21 cellular contexts compared by ENCODE assay signal in the genomic region with DNA sequence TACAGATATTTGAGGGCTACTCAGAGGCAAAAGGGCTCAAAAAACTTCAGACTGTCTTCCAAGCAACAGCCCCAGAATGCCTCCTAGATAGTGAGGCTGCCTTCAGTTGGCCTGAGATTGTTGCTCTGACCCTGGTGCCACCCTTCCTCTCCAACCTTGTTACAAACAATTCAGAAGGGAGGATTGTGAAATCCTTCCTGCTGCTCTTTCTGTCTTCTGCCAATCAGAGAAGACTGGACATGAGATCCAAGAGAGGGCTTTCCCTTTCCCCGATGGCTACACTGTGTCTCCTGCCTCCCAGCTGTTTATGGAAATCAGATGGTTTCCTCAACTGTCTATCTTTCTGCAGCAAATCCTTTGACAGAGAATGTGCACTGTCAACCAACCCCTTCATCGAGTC.
DNase-seq lines count a peak whose midpoint lies in the region; FAIRE-seq and TF ChIP-seq lines count a peak whose summit lies in the region.
"Had no signal": no experiment of that assay in that cellular context is flagged by ENCODE, and none has a peak within 500 bp of the region (broad histone marks: within the 10 kb centered on the region; RNA-seq: fewer than 3 reads in every experiment).

No MANE protein-coding gene starts in this region.

- H2AFZ ChIP-seq in endothelial cell of umbilical vein (ENCODE audit: low read depth, low read length) (peak overlapping the region; percentile 53), osteoblast (ENCODE audit: low read length) (peak overlapping the region; percentile 63)

- H3K4me2 ChIP-seq in endothelial cell of umbilical vein (ENCODE audit: insufficient read depth, low read length), result no peak overlapping the region
- no peak overlapping the region for H3K4me2 ChIP-seq in osteoblast (ENCODE audit: insufficient read depth, low read length)

- intact Hi-C loops in endothelial cell of umbilical vein (cut with micrococcal nuclease) (loop anchor here (1.0 kb wide), 1 partner anchor 8 kb away; no protein-coding TSS in a partner anchor), adrenal gland (cut with DNase I) (no loop called here)

- H3K36me3 ChIP-seq in endothelial cell of umbilical vein (ENCODE audit: control insufficient read depth in 2 of 2, extremely low read depth in 1 of 2, insufficient read depth in 2 of 2, low read length in 2 of 2) (no peaks in the 10 kb centered on the region), osteoblast (ENCODE audit: insufficient read depth, low read length) (no peaks in the 10 kb centered on the region), adrenal gland (replicated peaks in 1 of 2) (no peaks in the 10 kb centered on the region)

- POLR2A ChIA-PET in endothelial cell of umbilical vein (lab: Charles Lee), result no interaction called here

- H4K20me1 ChIP-seq in endothelial cell of umbilical vein (replicated peaks; ENCODE audit: control insufficient read depth, extremely low read depth, insufficient read depth, low read length) (no peaks in the 10 kb centered on the region), osteoblast (ENCODE audit: insufficient read depth, low read length) (no peaks in the 10 kb centered on the region)

- H3K9me1 ChIP-seq in endothelial cell of umbilical vein (replicated peaks; ENCODE audit: control insufficient read depth, extremely low read depth, insufficient read depth, low read length), result no peaks in the 10 kb centered on the region

- no peak overlapping the region for H3K4me3 ChIP-seq in endothelial cell of umbilical vein (replicated peaks in 1 of 3; ENCODE audit: insufficient read depth in 1 of 3, low read depth in 1 of 3, low read length in 3 of 3)
- H3K4me3 ChIP-seq in osteoblast (ENCODE audit: insufficient read depth, low read length), result no peak overlapping the region
- H3K4me3 ChIP-seq in adrenal gland, result no peak overlapping the region
- H3K4me3 ChIP-seq: K562 had no signal

- H3K9me3 ChIP-seq in endothelial cell of umbilical vein (replicated peaks; ENCODE audit: control insufficient read depth, insufficient read depth, low read length) (no peaks in the 10 kb centered on the region), osteoblast (ENCODE audit: low read depth, low read length) (no peaks in the 10 kb centered on the region), adrenal gland (replicated peaks in 1 of 3) (no peaks in the 10 kb centered on the region)

- FAIRE-seq in endothelial cell of umbilical vein (lab: Jason Lieb, UNC), result no peak
- FAIRE-seq: GM12892, GM18507, H1, K562 had no signal

- DNase-seq in EH (ENCODE audit: low read depth) (peak; percentile 25), MV-4-11 (lab: John Stamatoyannopoulos, UW) (peak; percentile 12), endothelial cell of umbilical vein (ENCODE audit: low read depth, low spot score) (peak; percentile 17), osteoblast (ENCODE audit: insufficient read length, low spot score, missing footprints) (no peak), NCI-H510A (lab: John Stamatoyannopoulos, UW) (no peak), anterior cingulate cortex (lab: John Stamatoyannopoulos, UW) (no peak), adrenal gland (no peak)
- DNase-seq in activated CD4-positive, alpha-beta T cell treated with anti-CD3 and anti-CD28 coated beads for 48 hours, result no peak
- DNase-seq: C1 segment of cervical spinal cord; CD8-positive, alpha-beta memory T cell; DMS53; NCI-H1092 treated with DMSO at 0.1 percent for 48 hours; NCI-H146; NCI-H2081 treated with DMSO at 0.1 percent for 48 hours; NK-92 treated with Interleukin-12 subunit alpha and Interleukin-12 subunit beta, amount 100 ng/mL, for 24 hours; RPMI8226; SIG-M5 had no signal

- TF ChIP-seq CTCF in endothelial cell of umbilical vein (IDR thresholded peaks at IDR 0.05; ENCODE audit: extremely low read depth in 1 of 2, insufficient read depth in 1 of 2, low read depth in 1 of 2, low read length in 2 of 2) (no peak), osteoblast (IDR thresholded peaks at IDR 0.05; ENCODE audit: extremely low read depth, low read depth, low read length) (no peak), adrenal gland (IDR thresholded peaks at IDR 0.05) (no peak)

- H3K9ac ChIP-seq in endothelial cell of umbilical vein (replicated peaks; ENCODE audit: extremely low read depth, insufficient read depth, low read length), result no peak overlapping the region

- CTCF ChIA-PET in endothelial cell of umbilical vein (lab: Charles Lee), result interaction anchor here (1.2 kb wide), 1 partner anchor 400 kb away, joined by 4 read pairs; no protein-coding TSS in a partner anchor

- no peak for TF ChIP-seq POLR2A in endothelial cell of umbilical vein (IDR thresholded peaks at IDR 0.05; ENCODE audit: low read depth, low read length)
- no peak for TF ChIP-seq POLR2A in adrenal gland (IDR thresholded peaks at IDR 0.05)

- peaks cover 9% of the 10 kb centered on the region for H3K4me1 ChIP-seq in endothelial cell of umbilical vein (ENCODE audit: control insufficient read depth, extremely low read depth, insufficient read depth, low read length)
- no peaks in the 10 kb centered on the region for H3K4me1 ChIP-seq in osteoblast (ENCODE audit: insufficient read depth, low read length)
- no peaks in the 10 kb centered on the region for H3K4me1 ChIP-seq in adrenal gland (replicated peaks in 1 of 2)

- BruUV-seq in endothelial cell of umbilical vein (replicated peaks; lab: Mats Ljungman, UMichigan), result no TSS peak

- WGBS in adrenal gland, 4 donors, result 41 to 58% (median 54%) methylated on average over 2 of the region's 2 CpGs

- dilution Hi-C loops in endothelial cell of umbilical vein (cut with MboI; ENCODE audit: extremely low pct_ligation_motif_present, low sequenced_read_pairs), result no loop called here

- no peak overlapping the region for H3K27ac ChIP-seq in endothelial cell of umbilical vein (ENCODE audit: insufficient read depth, low read depth, low read length)
- H3K27ac ChIP-seq in osteoblast (ENCODE audit: low read depth, low read length), result no peak overlapping the region
- H3K27ac ChIP-seq in adrenal gland, result no peak overlapping the region

- no peaks in the 10 kb centered on the region for H3K79me2 ChIP-seq in endothelial cell of umbilical vein (ENCODE audit: control insufficient read depth, insufficient read depth, low read length)
- no peaks in the 10 kb centered on the region for H3K79me2 ChIP-seq in osteoblast (ENCODE audit: insufficient read depth, low read length)

- no peaks in the 10 kb centered on the region for H3K27me3 ChIP-seq in endothelial cell of umbilical vein (ENCODE audit: control insufficient read depth in 2 of 2, insufficient read depth in 2 of 2, low read length in 2 of 2)
- H3K27me3 ChIP-seq in osteoblast (ENCODE audit: insufficient read depth, low read length), result no peaks in the 10 kb centered on the region
- no peaks in the 10 kb centered on the region for H3K27me3 ChIP-seq in adrenal gland

TF ChIP-seq in endothelial cell of umbilical vein, 7 proteins besides CTCF, POLR2A, EP300 and RAD21:
- no peak for TF ChIP-seq FOS (IDR thresholded peaks at IDR 0.05; ENCODE audit: borderline replicate concordance, insufficient read depth, low read length)
- no peak for TF ChIP-seq EZH2 (IDR thresholded peaks at IDR 0.05; ENCODE audit: borderline replicate concordance, low read depth, low read length, severe bottlenecking)
- TF ChIP-seq GATA2 (IDR thresholded peaks at IDR 0.05; ENCODE audit: insufficient read depth, insufficient read length, low read depth, low read length), result no peak

Comparison
In these comparisons a context has a peak if more than half of its experiments do, and no peak if none do; other contexts are left out.
1. DNase-seq: peak in EH (single experiment), MV-4-11 (single experiment) and endothelial cell of umbilical vein (single experiment); none in osteoblast (single experiment), NCI-H510A (single experiment), anterior cingulate cortex (0 of 58), adrenal gland (0 of 7) and activated CD4-positive, alpha-beta T cell treated with anti-CD3 and anti-CD28 coated beads for 48 hours (single experiment).